ENCODE assay signal across 36 cellular contexts in genomic region chr11:102263604-102264003, GRCh38. TPM values are rescaled to one million over a fixed set of nuclear protein-coding genes. Genes with fewer than 3 reads are reported as not detected.
"Had no signal": no experiment of that assay in that cellular context is flagged by ENCODE, and none has a peak within 500 bp of the region (broad histone marks: within the 10 kb centered on the region; RNA-seq: fewer than 3 reads in every experiment).

No MANE protein-coding gene starts in this region.

- H3K27ac Mint-ChIP-seq: activated B cell treated with CpG ODN at 0.5 μM for 24 hours; activated CD8-positive, alpha-beta memory T cell treated with anti-CD3 and anti-CD28 coated beads, Interleukin-2, amount 10 ng/mL, durations not matched to agents 7 days and 5 days; activated CD8-positive, alpha-beta T cell treated with anti-CD3 and anti-CD28 coated beads, Interleukin-2, amount 10 ng/mL, durations not matched to agents 7 days and 5 days; activated naive CD4-positive, alpha-beta T cell treated with anti-CD3 and anti-CD28 coated beads for 36 hours; activated naive CD4-positive, alpha-beta T cell treated with anti-CD3 and anti-CD28 coated beads, Interleukin-2, amount 50 U/mL, for 24 hours; activated naive CD8-positive, alpha-beta T cell treated with anti-CD3 and anti-CD28 coated beads for 36 hours; activated naive CD8-positive, alpha-beta T cell treated with anti-CD3 and anti-CD28 coated beads, Interleukin-2, amount 50 U/mL, for 24 hours; activated T-helper 1 cell treated with anti-CD3 and anti-CD28 coated beads, Interleukin-12 subunit alpha, Interleukin-12 subunit beta, Interleukin-2, Interleukin-4 antibody, amounts not matched to agents 30 ng/mL and 10 ng/mL and 1 ng/mL, durations not matched to agents 14 hours and 24 hours and 36 hours; activated T-helper 2 cell treated with anti-CD3 and anti-CD28 coated beads, Interferon-gamma antibody, Interleukin-2, Interleukin-4, amounts not matched to agents 10 μg/mL and 5 μg/mL and 100 μg/mL, durations not matched to agents 14 hours and 24 hours and 36 hours had no signal

- H3K27me3 ChIP-seq: adrenal gland, body of pancreas, breast epithelium, cardiac muscle cell, colonic mucosa, esophagus squamous epithelium, gastroesophageal sphincter had no signal

- H3K9me3 Mint-ChIP-seq: activated B cell treated with CpG ODN at 0.5 μM for 24 hours; activated naive CD4-positive, alpha-beta T cell treated with anti-CD3 and anti-CD28 coated beads for 36 hours; activated naive CD4-positive, alpha-beta T cell treated with anti-CD3 and anti-CD28 coated beads, Interleukin-2, amount 50 U/mL, for 24 hours; activated naive CD8-positive, alpha-beta T cell treated with anti-CD3 and anti-CD28 coated beads for 36 hours; activated naive CD8-positive, alpha-beta T cell treated with anti-CD3 and anti-CD28 coated beads, Interleukin-2, amount 50 U/mL, for 24 hours; activated T-helper 1 cell treated with anti-CD3 and anti-CD28 coated beads, Interleukin-12 subunit alpha, Interleukin-12 subunit beta, Interleukin-2, Interleukin-4 antibody, amounts not matched to agents 30 ng/mL and 10 ng/mL and 1 ng/mL, durations not matched to agents 14 hours and 24 hours and 36 hours; activated T-helper 2 cell treated with anti-CD3 and anti-CD28 coated beads, Interferon-gamma antibody, Interleukin-2, Interleukin-4, amounts not matched to agents 10 μg/mL and 5 μg/mL and 100 μg/mL, durations not matched to agents 14 hours and 24 hours and 36 hours had no signal

- H3K4me1 ChIP-seq: breast epithelium, colonic mucosa had no signal

- DNase-seq: activated B cell treated with CpG ODN at 0.5 μM for 24 hours; activated CD4-positive, alpha-beta T cell treated with anti-CD3 and anti-CD28 coated beads for 48 hours; activated CD4-positive, alpha-beta T cell treated with anti-CD3 and anti-CD28 coated beads, Interleukin-2, amount 50 U/mL, for 1 hour; activated CD4-positive, alpha-beta T cell treated with anti-CD3 and anti-CD28 coated beads, Interleukin-2, amount 50 U/mL, for 48 hours; activated CD8-positive, alpha-beta memory T cell treated with anti-CD3 and anti-CD28 coated beads, Interleukin-2, amount 10 ng/mL, durations not matched to agents 7 days and 5 days; activated CD8-positive, alpha-beta memory T cell treated with anti-CD3 and anti-CD28 coated beads, Interleukin-2, amount 50 U/mL, for 4 hours; activated CD8-positive, alpha-beta T cell treated with anti-CD3 and anti-CD28 coated beads, Interleukin-2, amount 10 ng/mL, durations not matched to agents 7 days and 5 days; activated effector memory CD4-positive, alpha-beta T cell treated with anti-CD3 and anti-CD28 coated beads, Interleukin-2, amount 50 U/mL, for 16 hours; activated naive CD4-positive, alpha-beta T cell treated with anti-CD3 and anti-CD28 coated beads for 36 hours; activated naive CD8-positive, alpha-beta T cell treated with anti-CD3 and anti-CD28 coated beads for 36 hours; activated naive CD8-positive, alpha-beta T cell treated with anti-CD3 and anti-CD28 coated beads, Interleukin-2, amount 50 U/mL, for 24 hours; activated T-cell treated with anti-CD3 and anti-CD28 coated beads, Interleukin-2, amount 50 U/mL, for 1 hour; activated T-cell treated with anti-CD3 and anti-CD28 coated beads, Interleukin-2, amount 50 U/mL, for 48 hours; adrenal gland; amygdala; aorta; body of pancreas; central memory CD4-positive, alpha-beta T cell; cerebellar nuclear complex; colonic mucosa; effector CD8-positive, alpha-beta T cell; esophagus squamous epithelium; foreskin melanocyte; head of caudate nucleus; T-helper 2 cell had no signal

- H3K4me3 Mint-ChIP-seq: activated B cell treated with CpG ODN at 0.5 μM for 24 hours; activated CD8-positive, alpha-beta memory T cell treated with anti-CD3 and anti-CD28 coated beads, Interleukin-2, amount 10 ng/mL, durations not matched to agents 7 days and 5 days; activated CD8-positive, alpha-beta T cell treated with anti-CD3 and anti-CD28 coated beads, Interleukin-2, amount 10 ng/mL, durations not matched to agents 7 days and 5 days; activated naive CD4-positive, alpha-beta T cell treated with anti-CD3 and anti-CD28 coated beads for 36 hours; activated naive CD4-positive, alpha-beta T cell treated with anti-CD3 and anti-CD28 coated beads, Interleukin-2, amount 50 U/mL, for 24 hours; activated naive CD8-positive, alpha-beta T cell treated with anti-CD3 and anti-CD28 coated beads for 36 hours; activated naive CD8-positive, alpha-beta T cell treated with anti-CD3 and anti-CD28 coated beads, Interleukin-2, amount 50 U/mL, for 24 hours; activated T-helper 1 cell treated with anti-CD3 and anti-CD28 coated beads, Interleukin-12 subunit alpha, Interleukin-12 subunit beta, Interleukin-2, Interleukin-4 antibody, amounts not matched to agents 30 ng/mL and 10 ng/mL and 1 ng/mL, durations not matched to agents 14 hours and 24 hours and 36 hours had no signal

- H3K27me3 Mint-ChIP-seq: activated naive CD4-positive, alpha-beta T cell treated with anti-CD3 and anti-CD28 coated beads, Interleukin-2, amount 50 U/mL, for 24 hours had no signal

- H3K9me3 ChIP-seq: adrenal gland, body of pancreas, breast epithelium, colonic mucosa, esophagus squamous epithelium, gastroesophageal sphincter had no signal

- H3K36me3 ChIP-seq: adrenal gland, breast epithelium, cardiac muscle cell, colonic mucosa, esophagus squamous epithelium, gastroesophageal sphincter had no signal

- H3K36me3 Mint-ChIP-seq: activated CD8-positive, alpha-beta memory T cell treated with anti-CD3 and anti-CD28 coated beads, Interleukin-2, amount 10 ng/mL, durations not matched to agents 7 days and 5 days; activated naive CD4-positive, alpha-beta T cell treated with anti-CD3 and anti-CD28 coated beads, Interleukin-2, amount 50 U/mL, for 24 hours; activated naive CD8-positive, alpha-beta T cell treated with anti-CD3 and anti-CD28 coated beads for 36 hours had no signal

- H3K4me3 ChIP-seq: adrenal gland, body of pancreas, breast epithelium, cardiac muscle cell, colonic mucosa, esophagus squamous epithelium, gastroesophageal sphincter had no signal

- ATAC-seq: activated CD4-positive, CD25-positive, alpha-beta regulatory T cell treated with anti-CD3 and anti-CD28 coated beads, Interleukin-2, amount 50 U/mL, for 24 hours; activated CD8-positive, alpha-beta memory T cell treated with anti-CD3 and anti-CD28 coated beads, Interleukin-2, amount 10 ng/mL, durations not matched to agents 7 days and 5 days; activated CD8-positive, alpha-beta T cell treated with anti-CD3 and anti-CD28 coated beads, Interleukin-2, amount 10 ng/mL, durations not matched to agents 7 days and 5 days; activated naive CD8-positive, alpha-beta T cell treated with anti-CD3 and anti-CD28 coated beads, Interleukin-2, amount 50 U/mL, for 24 hours; body of pancreas; gastroesophageal sphincter had no signal

- H3K27ac ChIP-seq: adrenal gland, body of pancreas, breast epithelium, cardiac muscle cell, colonic mucosa, epithelial cell of prostate, esophagus squamous epithelium, gastroesophageal sphincter, VCaP had no signal

- FAIRE-seq: endometrium, endothelial cell of umbilical vein had no signal

RNA-seq across cellular contexts. Expression of gene BIRC3, which starts 53.7 kb away (rescaled TPM):
- polyA plus RNA-seq: cardiac muscle cell had no signal
